Comparison of ENCODE assay signal across 8 cellular contexts in the genomic region with DNA sequence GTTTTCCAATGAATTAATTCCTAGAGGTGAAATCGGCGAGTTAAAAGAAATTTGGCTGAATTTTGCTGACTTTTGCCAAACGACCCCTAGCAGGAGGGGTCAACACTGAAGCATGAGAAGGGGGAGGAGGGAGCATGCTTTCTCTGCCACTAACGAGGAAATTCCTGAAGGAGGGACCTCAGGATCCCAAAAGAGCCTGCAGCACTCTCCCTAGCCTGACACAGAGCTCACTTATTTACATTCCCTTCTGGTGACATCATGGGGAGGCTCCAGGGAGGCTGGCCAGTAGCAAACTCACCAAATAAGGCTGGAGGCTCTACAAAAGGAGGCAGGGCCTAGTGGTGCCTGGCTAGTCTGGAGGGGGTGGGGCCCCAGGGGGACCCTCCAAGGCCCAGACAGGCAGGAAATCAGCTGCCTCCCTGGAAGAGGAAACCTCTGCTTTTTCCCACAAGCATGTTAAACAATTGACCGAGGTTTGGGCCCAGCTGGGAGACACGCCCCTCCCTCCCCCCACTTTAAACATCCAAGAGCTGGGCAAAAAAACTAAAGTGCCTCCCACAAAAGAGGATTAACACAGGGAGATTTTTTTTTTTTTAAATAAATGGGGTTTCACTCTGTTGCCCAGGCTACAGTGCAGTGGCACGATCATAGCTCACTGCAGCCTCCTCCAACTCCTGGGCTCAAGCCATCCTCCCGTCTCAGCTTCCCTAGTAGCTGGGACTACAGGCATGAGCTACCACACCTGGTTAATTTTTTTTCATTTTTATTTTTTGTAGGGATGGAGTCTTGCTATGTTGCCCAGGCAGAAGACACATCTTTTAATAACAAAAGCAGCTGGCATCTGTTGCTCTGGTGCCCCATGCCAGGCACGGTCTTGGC. TPM values are rescaled to one million over a fixed set of nuclear protein-coding genes. Genes with fewer than 3 reads are reported as not detected.
DNase-seq lines count a peak whose midpoint lies in the region; ATAC-seq, FAIRE-seq and TF ChIP-seq lines count a peak whose summit lies in the region.

No MANE protein-coding gene starts in this region.

- no peak for TF ChIP-seq POLR2A in endothelial cell of umbilical vein (IDR thresholded peaks at IDR 0.05; ENCODE audit: low read depth, low read length)

- H3K9ac ChIP-seq in endothelial cell of umbilical vein (replicated peaks; ENCODE audit: extremely low read depth, insufficient read depth, low read length): peak overlapping the region; percentile 98
- peak overlapping the region; percentile 80 for H3K9ac ChIP-seq in mesendoderm (ENCODE audit: low read length)

- H3K18ac ChIP-seq in mesendoderm (ENCODE audit: low read length): peak overlapping the region; percentile 39

- intact Hi-C loops in endothelial cell of umbilical vein (cut with micrococcal nuclease): loop anchor here (1.0 to 5.0 kb wide), 4 partner anchors 39 to 206 kb away; partner anchors contain the start of genes MRPL54, PIAS4 and ZBTB7A

- H4K5ac ChIP-seq in mesendoderm (ENCODE audit: low read length): no peak overlapping the region

- TF ChIP-seq CTCF in RWPE1 (conservative IDR thresholded peaks at IDR 0.05; ENCODE audit: low read depth) (no peak), endothelial cell of umbilical vein (IDR thresholded peaks at IDR 0.05; ENCODE audit: extremely low read depth in 1 of 2, insufficient read depth in 1 of 2, low read depth in 1 of 2, low read length in 2 of 2) (no peak)

- no peak for DNase-seq in activated naive CD8-positive, alpha-beta T cell treated with anti-CD3 and anti-CD28 coated beads, Interleukin-2, amount 50 U/mL, for 24 hours
- DNase-seq in RWPE1 (ENCODE audit: low spot score): peak; percentile 93
- DNase-seq in endothelial cell of umbilical vein (ENCODE audit: low read depth, low spot score): peak; percentile 100
- peak; percentile 100 for DNase-seq in mesendoderm
- DNase-seq in activated effector memory CD4-positive, alpha-beta T cell treated with Interleukin-2 at 50 U/mL for 16 hours: no peak

- no peaks in the 10 kb centered on the region for H3K9me1 ChIP-seq in endothelial cell of umbilical vein (replicated peaks; ENCODE audit: control insufficient read depth, extremely low read depth, insufficient read depth, low read length)

- H2AK5ac ChIP-seq in mesendoderm (ENCODE audit: low read length): no peak overlapping the region

- H3K36me3 ChIP-seq in endothelial cell of umbilical vein (ENCODE audit: control insufficient read depth in 2 of 2, extremely low read depth in 1 of 2, insufficient read depth in 2 of 2, low read length in 2 of 2): peaks cover 6 to 28% of the 10 kb centered on the region in 2 experiments
- peaks cover 6% of the 10 kb centered on the region for H3K36me3 ChIP-seq in mesendoderm (ENCODE audit: control insufficient read depth, insufficient read depth, low read length)
- H3K36me3 ChIP-seq in urinary bladder (ENCODE audit: insufficient read depth): no peaks in the 10 kb centered on the region

- H3K4me3 Mint-ChIP-seq in activated naive CD8-positive, alpha-beta T cell: peak overlapping the region; percentile 88
- no peak overlapping the region for H3K4me3 Mint-ChIP-seq in activated naive CD8-positive, alpha-beta T cell treated with anti-CD3 and anti-CD28 coated beads, Interleukin-2, amount 50 U/mL, for 24 hours

- no peaks in the 10 kb centered on the region for H3K36me3 Mint-ChIP-seq in activated naive CD8-positive, alpha-beta T cell
- peaks cover 21% of the 10 kb centered on the region for H3K36me3 Mint-ChIP-seq in activated naive CD8-positive, alpha-beta T cell treated with anti-CD3 and anti-CD28 coated beads, Interleukin-2, amount 50 U/mL, for 24 hours (ENCODE audit: low read depth)

- H3K4me3 ChIP-seq in endothelial cell of umbilical vein (replicated peaks in 1 of 3; ENCODE audit: insufficient read depth in 1 of 3, low read depth in 1 of 3, low read length in 3 of 3) (peak overlapping the region in 2 of 3 experiments; percentile 86 to 93), mesendoderm (ENCODE audit: low read length) (no peak overlapping the region), urinary bladder (ENCODE audit: low read depth, low read length) (no peak overlapping the region)

- CTCF ChIA-PET in RWPE1 (lab: Yijun Ruan, JAX): interaction anchor here (0.9 to 1.0 kb wide), 2 partner anchors 10 to 17 kb away, joined by 3 read pairs; no protein-coding TSS in a partner anchor
- CTCF ChIA-PET in endothelial cell of umbilical vein (lab: Charles Lee): interaction anchor here (0.9 to 2.2 kb wide), 8 partner anchors 10 to 147 kb away, joined by 3 to 34 read pairs (median 3); partner anchors contain the start of genes EEF2 and PIAS4

- no peak overlapping the region for H2BK5ac ChIP-seq in mesendoderm (ENCODE audit: low read length)

- H2BK120ac ChIP-seq in mesendoderm (ENCODE audit: low read depth, low read length): no peak overlapping the region

- ATAC-seq in activated naive CD8-positive, alpha-beta T cell treated with anti-CD3 and anti-CD28 coated beads, Interleukin-2, amount 50 U/mL, for 24 hours: no peak
- no peak for ATAC-seq in HG02884 (IDR thresholded peaks at IDR 0.05; ENCODE audit: unreplicated experiment)

- H3K4me2 ChIP-seq in endothelial cell of umbilical vein (ENCODE audit: insufficient read depth, low read length) (peak overlapping the region; percentile 75), mesendoderm (ENCODE audit: low read length) (peak overlapping the region; percentile 99)

- H3K4me1 ChIP-seq in endothelial cell of umbilical vein (ENCODE audit: control insufficient read depth, extremely low read depth, insufficient read depth, low read length) (peaks cover 23% of the 10 kb centered on the region), mesendoderm (ENCODE audit: control insufficient read depth, low read depth, low read length) (peaks cover 4% of the 10 kb centered on the region), urinary bladder (ENCODE audit: insufficient read depth) (no peaks in the 10 kb centered on the region)

- BruUV-seq in endothelial cell of umbilical vein (replicated peaks; lab: Mats Ljungman, UMichigan): TSS peak; percentile 49

- peak overlapping the region; percentile 61 for H3K27ac Mint-ChIP-seq in activated naive CD8-positive, alpha-beta T cell
- no peak overlapping the region for H3K27ac Mint-ChIP-seq in activated naive CD8-positive, alpha-beta T cell treated with anti-CD3 and anti-CD28 coated beads, Interleukin-2, amount 50 U/mL, for 24 hours

- H4K20me1 ChIP-seq in endothelial cell of umbilical vein (replicated peaks; ENCODE audit: control insufficient read depth, extremely low read depth, insufficient read depth, low read length): no peaks in the 10 kb centered on the region

- no peak overlapping the region for H2AFZ ChIP-seq in endothelial cell of umbilical vein (ENCODE audit: low read depth, low read length)

- H3K56ac ChIP-seq in mesendoderm (ENCODE audit: low read length): peak overlapping the region; percentile 69

- peak overlapping the region; percentile 92 for H3K27ac ChIP-seq in RWPE1
- peak overlapping the region; percentile 92 for H3K27ac ChIP-seq in endothelial cell of umbilical vein (ENCODE audit: insufficient read depth, low read depth, low read length)
- peak overlapping the region; percentile 88 for H3K27ac ChIP-seq in mesendoderm (ENCODE audit: low read depth, low read length)
- H3K27ac ChIP-seq in urinary bladder (ENCODE audit: low read depth): peak overlapping the region; percentile 94

- no peak overlapping the region for H2BK15ac ChIP-seq in mesendoderm (replicated peaks; ENCODE audit: low read depth)

- dilution Hi-C loops in endothelial cell of umbilical vein (cut with MboI; ENCODE audit: extremely low pct_ligation_motif_present, low sequenced_read_pairs): no loop called here

- H3K27me3 ChIP-seq in endothelial cell of umbilical vein (ENCODE audit: control insufficient read depth in 2 of 2, insufficient read depth in 2 of 2, low read length in 2 of 2): no peaks in the 10 kb centered on the region
- no peaks in the 10 kb centered on the region for H3K27me3 ChIP-seq in mesendoderm (ENCODE audit: insufficient read depth, low read length, poor library complexity)

- H3K27me3 Mint-ChIP-seq in activated naive CD8-positive, alpha-beta T cell: no peaks in the 10 kb centered on the region
- H3K27me3 Mint-ChIP-seq in activated naive CD8-positive, alpha-beta T cell treated with anti-CD3 and anti-CD28 coated beads, Interleukin-2, amount 50 U/mL, for 24 hours: no peaks in the 10 kb centered on the region

- no peak overlapping the region for H4K8ac ChIP-seq in mesendoderm (ENCODE audit: low read depth, low read length)

- peaks cover 28% of the 10 kb centered on the region for H3K4me1 Mint-ChIP-seq in activated naive CD8-positive, alpha-beta T cell (ENCODE audit: low read depth)
- H3K4me1 Mint-ChIP-seq in activated naive CD8-positive, alpha-beta T cell treated with anti-CD3 and anti-CD28 coated beads, Interleukin-2, amount 50 U/mL, for 24 hours: peaks cover 26% of the 10 kb centered on the region

- peaks cover 14% of the 10 kb centered on the region for H3K79me1 ChIP-seq in mesendoderm (ENCODE audit: low read length)

- H3K79me2 ChIP-seq in endothelial cell of umbilical vein (ENCODE audit: control insufficient read depth, insufficient read depth, low read length) (peaks cover 48% of the 10 kb centered on the region), mesendoderm (ENCODE audit: control insufficient read depth, insufficient read depth, low read length) (peaks cover 41% of the 10 kb centered on the region)

- no CpG with 5 or more reads among the region's 9 CpGs for WGBS in mesendoderm (ENCODE audit: extremely low coverage, insufficient coverage, low lambda C conversion rate)
- 15% methylated on average over 9 of the region's 9 CpGs for WGBS in urinary bladder

- H3K23ac ChIP-seq in mesendoderm (ENCODE audit: low read length): no peak overlapping the region

- H3K4ac ChIP-seq in mesendoderm (ENCODE audit: low read depth, low read length): no peak overlapping the region

- POLR2A ChIA-PET in RWPE1 (lab: Yijun Ruan, JAX; ENCODE audit: low non-redundant PET): interaction anchor here (0.6 to 3.7 kb wide), 2 partner anchors 8 to 16 kb away, joined by 4 to 15 read pairs; partner anchors contain the start of gene EEF2
- POLR2A ChIA-PET in endothelial cell of umbilical vein (lab: Charles Lee): interaction anchor here (1.0 to 4.9 kb wide), 5 partner anchors 10 to 19 kb away, joined by 3 to 82 read pairs (median 13); partner anchors contain the start of gene EEF2

- no peaks in the 10 kb centered on the region for H3K9me3 Mint-ChIP-seq in activated naive CD8-positive, alpha-beta T cell (ENCODE audit: low read depth)
- no peaks in the 10 kb centered on the region for H3K9me3 Mint-ChIP-seq in activated naive CD8-positive, alpha-beta T cell treated with anti-CD3 and anti-CD28 coated beads, Interleukin-2, amount 50 U/mL, for 24 hours

- peak; percentile 99 for FAIRE-seq in endothelial cell of umbilical vein (lab: Jason Lieb, UNC)

- no peaks in the 10 kb centered on the region for H3K9me3 ChIP-seq in endothelial cell of umbilical vein (replicated peaks; ENCODE audit: control insufficient read depth, insufficient read depth, low read length)

RNA-seq across cellular contexts. Expression of gene DAPK3, which starts 2.1 kb away (rescaled TPM):
- total RNA-seq in endothelial cell of umbilical vein (157 and 170 TPM in 2 replicates), urinary bladder (71.9 TPM)
- polyA plus RNA-seq in endothelial cell of umbilical vein (175 and 176 TPM in 2 replicates), urinary bladder (129 TPM)
- polyA plus RNA-seq in endothelial cell of umbilical vein (2011; cell fraction: cytosol; rRNA removed): 157 and 188 TPM in 2 replicates
- polyA plus RNA-seq in endothelial cell of umbilical vein (2011; cell fraction: nucleus; rRNA removed): 286 and 301 TPM in 2 replicates
- 128 and 197 TPM in 2 replicates for polyA plus RNA-seq in endothelial cell of umbilical vein (2012)
- 126 and 148 TPM in 2 replicates for polyA minus RNA-seq in endothelial cell of umbilical vein
- polyA minus RNA-seq in endothelial cell of umbilical vein (2011; cell fraction: cytosol; rRNA and poly(A)+ RNA removed): 31.7 TPM
- polyA minus RNA-seq in endothelial cell of umbilical vein (2011; cell fraction: nucleus; rRNA and poly(A)+ RNA removed): 148 and 217 TPM in 2 replicates
- 96.8 TPM for polyA plus RNA-seq in mesendoderm (2013, experiment 1 of 2)
- 100 TPM for polyA plus RNA-seq in mesendoderm (2013, experiment 2 of 2)

RNA-seq across cellular contexts. Expression of gene EEF2, which starts 16.5 kb away (rescaled TPM):
- total RNA-seq in endothelial cell of umbilical vein (2,318 and 2,351 TPM in 2 replicates), urinary bladder (1,323 TPM)
- polyA plus RNA-seq in endothelial cell of umbilical vein (1,496 and 1,538 TPM in 2 replicates), urinary bladder (1,969 TPM)
- polyA plus RNA-seq in endothelial cell of umbilical vein (2011; cell fraction: cytosol; rRNA removed): 1,233 and 1,709 TPM in 2 replicates
- 673 and 729 TPM in 2 replicates for polyA plus RNA-seq in endothelial cell of umbilical vein (2011; cell fraction: nucleus; rRNA removed)
- 2,769 and 3,429 TPM in 2 replicates for polyA plus RNA-seq in endothelial cell of umbilical vein (2012)
- polyA minus RNA-seq in endothelial cell of umbilical vein: 1,311 and 1,583 TPM in 2 replicates
- polyA minus RNA-seq in endothelial cell of umbilical vein (2011; cell fraction: cytosol; rRNA and poly(A)+ RNA removed): 1,714 TPM
- polyA minus RNA-seq in endothelial cell of umbilical vein (2011; cell fraction: nucleus; rRNA and poly(A)+ RNA removed): 301 and 535 TPM in 2 replicates
- polyA plus RNA-seq in mesendoderm (2013, experiment 1 of 2): 1,945 TPM
- polyA plus RNA-seq in mesendoderm (2013, experiment 2 of 2): 1,914 TPM

RNA-seq across cellular contexts. Expression of gene NMRK2, which starts 35.9 kb away (rescaled TPM):
- not detected in 2 replicates for total RNA-seq in endothelial cell of umbilical vein
- not detected in 2 replicates for polyA plus RNA-seq in endothelial cell of umbilical vein
- polyA plus RNA-seq in endothelial cell of umbilical vein (2011; cell fraction: cytosol; rRNA removed): not detected in 2 replicates
- not detected in 2 replicates for polyA plus RNA-seq in endothelial cell of umbilical vein (2011; cell fraction: nucleus; rRNA removed)
- not detected in 2 replicates for polyA plus RNA-seq in endothelial cell of umbilical vein (2012)
- not detected in 2 replicates for polyA minus RNA-seq in endothelial cell of umbilical vein
- polyA minus RNA-seq in endothelial cell of umbilical vein (2011; cell fraction: cytosol; rRNA and poly(A)+ RNA removed): not detected
- polyA minus RNA-seq in endothelial cell of umbilical vein (2011; cell fraction: nucleus; rRNA and poly(A)+ RNA removed): not detected in 2 replicates
- 23.5 TPM for polyA plus RNA-seq in mesendoderm (2013, experiment 1 of 2)
- polyA plus RNA-seq in mesendoderm (2013, experiment 2 of 2): 22.6 TPM
- 1.3 TPM for total RNA-seq in urinary bladder
- polyA plus RNA-seq in urinary bladder: 0.67 TPM

RNA-seq across cellular contexts. Expression of gene PIAS4, which starts 38.7 kb away (rescaled TPM):
- total RNA-seq in endothelial cell of umbilical vein: 46.2 and 47.2 TPM in 2 replicates
- 23.6 and 26.2 TPM in 2 replicates for polyA plus RNA-seq in endothelial cell of umbilical vein
- polyA plus RNA-seq in endothelial cell of umbilical vein (2011; cell fraction: cytosol; rRNA removed): 15.6 and 16.7 TPM in 2 replicates
- 21.2 and 24.9 TPM in 2 replicates for polyA plus RNA-seq in endothelial cell of umbilical vein (2011; cell fraction: nucleus; rRNA removed)
- polyA plus RNA-seq in endothelial cell of umbilical vein (2012): 30.3 and 39.4 TPM in 2 replicates
- 18.0 and 24.4 TPM in 2 replicates for polyA minus RNA-seq in endothelial cell of umbilical vein
- polyA minus RNA-seq in endothelial cell of umbilical vein (2011; cell fraction: cytosol; rRNA and poly(A)+ RNA removed): 6.8 TPM
- 22.9 and 35.4 TPM in 2 replicates for polyA minus RNA-seq in endothelial cell of umbilical vein (2011; cell fraction: nucleus; rRNA and poly(A)+ RNA removed)
- 63.4 TPM for polyA plus RNA-seq in mesendoderm (2013, experiment 1 of 2)
- 63.3 TPM for polyA plus RNA-seq in mesendoderm (2013, experiment 2 of 2)
- 20.2 TPM for total RNA-seq in urinary bladder
- 25.3 TPM for polyA plus RNA-seq in urinary bladder

Comparison
In these comparisons a context has a peak if more than half of its experiments do, and no peak if none do; other contexts are left out.
1. DNase-seq: peak in RWPE1 (single experiment), endothelial cell of umbilical vein (single experiment) and mesendoderm (single experiment); none in activated naive CD8-positive, alpha-beta T cell treated with anti-CD3 and anti-CD28 coated beads, Interleukin-2, amount 50 U/mL, for 24 hours (single experiment) and activated effector memory CD4-positive, alpha-beta T cell treated with Interleukin-2 at 50 U/mL for 16 hours (single experiment).
2. H3K4me3 ChIP-seq: peak in endothelial cell of umbilical vein (2 of 3); none in mesendoderm (single experiment) and urinary bladder (single experiment).
3. Peak in every context shown above with its lines, with median percentiles within 50 percentile points of each other: H3K27ac ChIP-seq.